14 cellular contexts compared by ENCODE assay signal in the genomic region with DNA sequence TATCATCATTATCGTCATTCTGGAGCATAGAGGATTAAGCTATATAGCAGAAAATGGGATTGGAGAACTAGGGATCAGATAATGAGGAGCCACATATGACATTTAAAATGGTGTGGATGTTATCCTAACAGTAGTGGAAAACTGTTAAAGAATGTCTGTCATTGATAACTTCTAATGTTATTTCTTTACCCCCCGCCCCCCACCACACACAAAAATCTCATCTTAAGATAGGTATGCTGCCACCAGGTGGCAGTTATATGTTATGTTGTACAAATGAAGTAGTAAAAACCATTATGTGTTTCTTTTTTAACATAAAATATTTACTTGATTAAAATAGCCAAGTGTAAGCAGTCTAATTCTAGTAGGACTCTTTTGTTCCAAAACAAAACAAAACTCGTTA. TPM values are rescaled to one million over a fixed set of nuclear protein-coding genes. Genes with fewer than 3 reads are reported as not detected.
DNase-seq lines count a peak whose midpoint lies in the region; ATAC-seq, FAIRE-seq and TF ChIP-seq lines count a peak whose summit lies in the region.
"Had no signal": no experiment of that assay in that cellular context is flagged by ENCODE, and none has a peak within 500 bp of the region (broad histone marks: within the 10 kb centered on the region; RNA-seq: fewer than 3 reads in every experiment).

No MANE protein-coding gene starts in this region.

- H3K9ac ChIP-seq in Karpas-422 (ENCODE audit: low read length) (no peak overlapping the region), GM12878 (ENCODE audit: control insufficient read depth, insufficient read depth, low read length) (no peak overlapping the region)

- H3K4me2 ChIP-seq in Karpas-422 (ENCODE audit: low read depth, low read length, poor library complexity, severe bottlenecking) (no peak overlapping the region), GM12878 (ENCODE audit: control insufficient read depth, insufficient read depth) (no peak overlapping the region)

- 47% methylated on average over 3 of the region's 3 CpGs for WGBS in GM12878 (ENCODE audit: insufficient coverage, insufficient replicate concordance, low lambda C conversion rate, missing lambda C conversion rate)

- TF ChIP-seq EP300 in GM12878 (IDR thresholded peaks at IDR 0.05; ENCODE audit: borderline replicate concordance in 1 of 2, control insufficient read depth in 1 of 2, low read depth in 2 of 2, low read length in 2 of 2), result no peak

- H4K20me1 ChIP-seq in Karpas-422 (ENCODE audit: insufficient read depth, low read depth, low read length) (no peaks in the 10 kb centered on the region), GM12878 (ENCODE audit: control insufficient read depth, insufficient read depth) (no peaks in the 10 kb centered on the region)

- TF ChIP-seq POLR2A in GM12878 (IDR thresholded peaks at IDR 0.05; ENCODE audit: low read depth, low read length), result no peak

- DNase-seq in NCI-H146 (lab: John Stamatoyannopoulos, UW) (peak; percentile 8), NCI-H146 treated with DMSO at 0.1 percent for 48 hours (lab: John Stamatoyannopoulos, UW; ENCODE audit: unreplicated experiment) (no peak), Karpas-422 (peak; percentile 66), GM12878 (ENCODE audit: low read depth, low spot score) (no peak), neural crest cell (ENCODE audit: low read depth, low spot score) (no peak), NCI-H526 treated with DMSO at 0.1 percent for 48 hours (lab: John Stamatoyannopoulos, UW) (no peak)
- no peak for DNase-seq in activated effector memory CD4-positive, alpha-beta T cell treated with anti-CD3 and anti-CD28 coated beads, Interleukin-2, amount 50 U/mL, for 16 hours
- DNase-seq: amniotic stem cell; head of caudate nucleus; NCI-H774; stimulated activated CD4-positive, alpha-beta T cell treated with anti-CD3 and anti-CD28 coated beads, Interleukin-2, amount 100 ng/mL, for 48 hours had no signal

- H3K36me3 ChIP-seq in Karpas-422 (ENCODE audit: insufficient read depth, low read length) (no peaks in the 10 kb centered on the region), GM12878 (ENCODE audit: control insufficient read depth in 2 of 2, insufficient read depth in 2 of 2, low read length in 1 of 2) (no peaks in the 10 kb centered on the region)

- intact Hi-C loops in GM12878 (cut with micrococcal nuclease; ENCODE audit: unreplicated experiment), result no loop called here

- H3K4me1 ChIP-seq in Karpas-422 (ENCODE audit: low read length) (peaks cover 9% of the 10 kb centered on the region), GM12878 (ENCODE audit: control insufficient read depth, insufficient read depth, low read length) (peaks cover 4% of the 10 kb centered on the region)

- H3K27me3 ChIP-seq in Karpas-422 (ENCODE audit: low read length) (no peaks in the 10 kb centered on the region), GM12878 (replicated peaks in 1 of 2; ENCODE audit: control insufficient read depth in 2 of 2, insufficient read depth in 2 of 2, low read length in 1 of 2) (no peaks in the 10 kb centered on the region)

- peaks cover 97% of the 10 kb centered on the region for H3K79me2 ChIP-seq in Karpas-422 (ENCODE audit: low read length)
- H3K79me2 ChIP-seq in GM12878 (ENCODE audit: control insufficient read depth, insufficient read depth, low read length), result peaks cover 16% of the 10 kb centered on the region

- peaks cover 8% of the 10 kb centered on the region for H3K4me1 Mint-ChIP-seq in neural crest cell

- SMC1A ChIA-PET in GM12878 (lab: Charles Lee; ENCODE audit: uncharacterized antibody, unreplicated experiment), result interaction anchor here (0.6 to 3.3 kb wide), 6 partner anchors 14 to 494 kb away, joined by 3 to 14 read pairs (median 6); a partner anchor contains a TSS

- H3K27me3 Mint-ChIP-seq in neural crest cell (ENCODE audit: low read depth), result no peaks in the 10 kb centered on the region

- ATAC-seq in GM12878 (0 out of 3 replicates have a peak, but pooled peaks have one; percentile 25), HG03159 (IDR thresholded peaks at IDR 0.05; ENCODE audit: unreplicated experiment) (no peak)

- H3K27ac Mint-ChIP-seq in neural crest cell (ENCODE audit: unreplicated experiment), result no peak overlapping the region

- H2AFZ ChIP-seq in Karpas-422 (ENCODE audit: low read length) (no peak overlapping the region), GM12878 (ENCODE audit: control insufficient read depth, low read depth, low read length) (no peak overlapping the region)

- peak; percentile 72 for FAIRE-seq in GM12878 (lab: Jason Lieb, UNC)
- FAIRE-seq: H54, urothelium cell line had no signal

- no TSS peak for BruUV-seq in GM12878 (replicated peaks; lab: Mats Ljungman, UMichigan)

- H3K4me3 Mint-ChIP-seq in neural crest cell, result no peak overlapping the region

- TF ChIP-seq RAD21 in GM12878 (IDR thresholded peaks at IDR 0.05; ENCODE audit: insufficient read depth, low read depth, low read length), result no peak

- POLR2A ChIA-PET in GM12878 (lab: Charles Lee), result no interaction called here

- no peak overlapping the region for H3K27ac ChIP-seq in Karpas-422 (ENCODE audit: low read length)
- no peak overlapping the region for H3K27ac ChIP-seq in GM12878 (ENCODE audit: control insufficient read depth, insufficient read depth)

- in situ Hi-C loops in GM12878 (cut with MboI), result no loop called here

- H3K9me3 Mint-ChIP-seq in neural crest cell, result no peaks in the 10 kb centered on the region

- H3K9me3 ChIP-seq in Karpas-422 (ENCODE audit: low read length) (no peaks in the 10 kb centered on the region), GM12878 (replicated peaks; ENCODE audit: control insufficient read depth, insufficient read depth, low read length) (no peaks in the 10 kb centered on the region; the same call in 1 of the 3 replicates)

- no peak overlapping the region for H3K4me3 ChIP-seq in Karpas-422 (ENCODE audit: low read length)
- H3K4me3 ChIP-seq in GM12878, result no peak overlapping the region

- CTCF ChIA-PET in GM12878 (lab: Yijun Ruan, JAX), result interaction anchor here (0.6 to 4.9 kb wide), 15 partner anchors 8 to 708 kb away, joined by 3 to 54 read pairs (median 4); a partner anchor contains a TSS

- H3K9me2 ChIP-seq in Karpas-422 (replicated peaks; ENCODE audit: insufficient read depth, low read length), result no peaks in the 10 kb centered on the region

- RAD21 ChIA-PET in GM12878 (lab: Charles Lee; ENCODE audit: unreplicated experiment), result interaction anchor here (1.0 to 2.1 kb wide), 3 partner anchors 14 to 494 kb away, joined by 3 to 4 read pairs (median 4); a partner anchor contains a TSS

- peaks cover 2% of the 10 kb centered on the region for H3K36me3 Mint-ChIP-seq in neural crest cell (ENCODE audit: low read depth)

- TF ChIP-seq CTCF in GM12878 (IDR thresholded peaks at IDR 0.05 in 2 of 3, conservative IDR thresholded peaks at IDR 0.05 in 1 of 3; ENCODE audit: control insufficient read depth in 2 of 3, extremely low read depth in 1 of 3, insufficient read depth in 1 of 3, low read depth in 3 of 3, low read length in 3 of 3) (peak in 2 of 3 experiments; percentile 21 to 28; a peak in 2 of 6 replicates), neural crest cell (conservative IDR thresholded peaks at IDR 0.05) (peak; percentile 43)

TF ChIP-seq in GM12878, 131 proteins besides CTCF, POLR2A, EP300 and RAD21 (continues in another document):
- TF ChIP-seq HDAC2 (IDR thresholded peaks at IDR 0.05), result no peak
- no peak for TF ChIP-seq CEBPB (IDR thresholded peaks at IDR 0.05; ENCODE audit: borderline replicate concordance in 1 of 2, low read depth in 2 of 2, low read length in 2 of 2)
- TF ChIP-seq, protein P1, sequence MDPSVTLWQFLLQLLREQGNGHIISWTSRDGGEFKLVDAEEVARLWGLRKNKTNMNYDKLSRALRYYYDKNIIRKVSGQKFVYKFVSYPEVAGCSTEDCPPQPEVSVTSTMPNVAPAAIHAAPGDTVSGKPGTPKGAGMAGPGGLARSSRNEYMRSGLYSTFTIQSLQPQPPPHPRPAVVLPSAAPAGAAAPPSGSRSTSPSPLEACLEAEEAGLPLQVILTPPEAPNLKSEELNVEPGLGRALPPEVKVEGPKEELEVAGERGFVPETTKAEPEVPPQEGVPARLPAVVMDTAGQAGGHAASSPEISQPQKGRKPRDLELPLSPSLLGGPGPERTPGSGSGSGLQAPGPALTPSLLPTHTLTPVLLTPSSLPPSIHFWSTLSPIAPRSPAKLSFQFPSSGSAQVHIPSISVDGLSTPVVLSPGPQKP (IDR thresholded peaks at IDR 0.05; ENCODE audit: low read depth, low read length), result no peak
- TF ChIP-seq, protein P2, sequence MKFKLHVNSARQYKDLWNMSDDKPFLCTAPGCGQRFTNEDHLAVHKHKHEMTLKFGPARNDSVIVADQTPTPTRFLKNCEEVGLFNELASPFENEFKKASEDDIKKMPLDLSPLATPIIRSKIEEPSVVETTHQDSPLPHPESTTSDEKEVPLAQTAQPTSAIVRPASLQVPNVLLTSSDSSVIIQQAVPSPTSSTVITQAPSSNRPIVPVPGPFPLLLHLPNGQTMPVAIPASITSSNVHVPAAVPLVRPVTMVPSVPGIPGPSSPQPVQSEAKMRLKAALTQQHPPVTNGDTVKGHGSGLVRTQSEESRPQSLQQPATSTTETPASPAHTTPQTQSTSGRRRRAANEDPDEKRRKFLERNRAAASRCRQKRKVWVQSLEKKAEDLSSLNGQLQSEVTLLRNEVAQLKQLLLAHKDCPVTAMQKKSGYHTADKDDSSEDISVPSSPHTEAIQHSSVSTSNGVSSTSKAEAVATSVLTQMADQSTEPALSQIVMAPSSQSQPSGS (IDR thresholded peaks at IDR 0.05; ENCODE audit: low read length), result no peak

RNA-seq across cellular contexts. Expression of a gene that starts 13.0 kb away (rescaled TPM):
- total RNA-seq in Karpas-422 (2014; rRNA removed; shearing (Covaris generic); ENCODE audit: low replicate concordance), result 60.9 and 92.9 TPM in 2 replicates
- total RNA-seq in GM12878 (2013; cell fraction: nucleolus; rRNA removed), result 258 and 262 TPM in 2 replicates
- total RNA-seq in GM12878 (2014; rRNA removed) (31.6 and 36.7 TPM in 2 replicates), GM12878 (2014; rRNA removed; fragmentation: Illumina TruSeq; extraction: Trizol) (62.8 TPM in 2 replicates), GM12878 (2021) (27.8 and 28.6 TPM in 2 replicates), neural crest cell (32.0 and 35.8 TPM in 2 replicates)
- 16.7 TPM for polyA plus RNA-seq in GM12878 (2011; ENCODE audit: low read depth)
- polyA plus RNA-seq in GM12878 (2011; rRNA removed) (30.6 and 52.0 TPM in 2 replicates), GM12878 (2014; fragmentation: Illumina TruSeq; extraction: Trizol) (31.6 and 44.3 TPM in 2 replicates), GM12878 (2014; fragmentation: Nextera tagmentation; extraction: Ambion mirVana) (10 to 100 TPM; 21.1 to 42.8 TPM), GM12878 (2014; rRNA removed) (14.6 and 22.0 TPM in 2 replicates), GM12878 (2016; fragmentation: Nextera tagmentation; extraction: Ambion mirVana) (10 to 100 TPM; 41.3 to 46.8 TPM)
- polyA plus RNA-seq in GM12878 (2011; cell fraction: cytosol; rRNA removed), result 7.9 and 8.1 TPM in 2 replicates
- polyA plus RNA-seq in GM12878 (2011; cell fraction: nucleus; rRNA removed), result 33.4 and 37.0 TPM in 2 replicates
- polyA plus RNA-seq in GM12878 (2012), result 26.2 and 26.6 TPM in 2 replicates
- polyA minus RNA-seq in GM12878 (2011; rRNA and poly(A)+ RNA removed), result 21.4 and 35.3 TPM in 2 replicates
- polyA minus RNA-seq in GM12878 (2011; cell fraction: cytosol; rRNA and poly(A)+ RNA removed), result 13.9 and 17.5 TPM in 2 replicates
- polyA minus RNA-seq in GM12878 (2011; cell fraction: nucleus; rRNA and poly(A)+ RNA removed), result 44.7 and 70.8 TPM in 2 replicates

Comparison
In these comparisons a context has a peak if more than half of its experiments do, and no peak if none do; other contexts are left out.
1. DNase-seq: peak in NCI-H146 (single experiment) and Karpas-422 (single experiment); none in NCI-H146 treated with DMSO at 0.1 percent for 48 hours (single experiment), GM12878 (single experiment), neural crest cell (single experiment), NCI-H526 treated with DMSO at 0.1 percent for 48 hours (single experiment) and activated effector memory CD4-positive, alpha-beta T cell treated with anti-CD3 and anti-CD28 coated beads, Interleukin-2, amount 50 U/mL, for 16 hours (single experiment).